8 cellular contexts compared by ENCODE assay signal in the genomic region with DNA sequence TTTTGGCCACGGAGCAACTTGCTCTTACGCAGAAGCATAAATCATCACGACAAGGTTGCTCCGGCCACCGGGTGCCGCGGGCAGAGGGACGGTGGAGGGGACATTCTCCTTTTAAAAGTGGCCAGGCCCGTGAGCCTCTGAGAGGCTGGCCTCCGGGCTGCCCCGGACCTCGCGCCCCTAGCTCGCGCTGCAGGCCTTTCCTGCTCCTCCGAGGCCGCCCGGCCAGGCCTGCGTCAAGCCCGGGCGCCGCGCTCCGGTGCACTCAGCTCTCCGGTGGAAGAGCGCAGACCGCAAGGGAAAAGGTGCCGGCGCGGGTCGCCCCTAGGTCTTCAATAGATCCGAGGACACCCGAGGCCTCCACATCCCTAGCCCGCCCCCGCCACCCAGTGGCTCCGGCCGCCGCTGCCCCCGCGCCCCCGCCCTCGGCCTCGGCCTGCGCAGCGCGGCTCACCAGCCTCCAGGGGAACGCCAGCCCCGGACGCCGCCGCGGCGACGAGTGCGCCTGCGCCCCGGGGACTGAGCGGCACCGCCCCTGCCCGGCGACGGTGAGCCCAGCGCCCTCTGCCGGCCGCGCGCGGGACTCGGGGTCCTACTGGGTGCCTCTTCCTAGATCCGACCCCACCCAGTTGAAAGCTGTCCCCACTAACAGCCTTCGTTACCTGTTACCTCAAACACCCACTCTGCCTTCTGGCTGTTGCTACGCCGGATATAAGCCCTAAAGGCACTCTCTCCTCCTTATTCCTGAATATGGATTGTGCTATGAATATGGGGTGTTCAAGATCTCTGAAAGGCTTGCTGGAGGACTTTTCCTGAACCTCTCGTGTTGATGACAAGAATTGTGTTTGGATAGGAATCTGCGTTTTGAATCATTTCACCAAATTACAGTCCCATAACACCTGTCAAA. TPM values are rescaled to one million over a fixed set of nuclear protein-coding genes. Genes with fewer than 3 reads are reported as not detected.
DNase-seq lines count a peak whose midpoint lies in the region; ATAC-seq and TF ChIP-seq lines count a peak whose summit lies in the region.

A gene (minus strand): TSS at position 500 of the 904 bp plus-strand sequence. CDS start 10,671 bp downstream, outside the sequence.

- H3K36me3 ChIP-seq in heart left ventricle (no peaks in the 10 kb centered on the region), upper lobe of left lung (no peaks in the 10 kb centered on the region)

- H3K4me1 ChIP-seq in heart left ventricle (peaks cover 0 to 27% (median 10%) of the 10 kb centered on the region in 12 donors), upper lobe of left lung (peaks cover 19 to 28% (median 22%) of the 10 kb centered on the region in 4 donors)

- DNase-seq in NCI-H1105 (lab: John Stamatoyannopoulos, UW), result peak; percentile 77
- peak; percentile 56 to 87 for DNase-seq in SW 1271 (lab: John Stamatoyannopoulos, UW)
- DNase-seq in heart left ventricle, result peak; percentile 92 to 98 (median 93)
- peak; percentile 98 for DNase-seq in posterior vena cava (ENCODE audit: low spot score)
- DNase-seq in upper lobe of left lung, result peak; percentile 95 to 100

- TF ChIP-seq CTCF in GM12872 (IDR thresholded peaks at IDR 0.05; ENCODE audit: insufficient read depth, low read depth, low read length), result peak; percentile 84
- TF ChIP-seq CTCF in heart left ventricle (IDR thresholded peaks at IDR 0.05), result peak; percentile 80 to 99 (median 96)
- TF ChIP-seq CTCF in upper lobe of left lung (IDR thresholded peaks at IDR 0.05), result peak; percentile 96 to 99 (median 97)

- H3K27ac ChIP-seq in adipose tissue (ENCODE audit: low read depth, low read length) (no peak within 1 kb of the TSS), heart left ventricle (peak within 1 kb of the TSS; percentile 14 to 93 (median 88)), upper lobe of left lung (peak within 1 kb of the TSS; percentile 85 to 90 (median 86))

- H3K9me3 ChIP-seq in heart left ventricle, result no peaks in the 10 kb centered on the region
- H3K9me3 ChIP-seq in upper lobe of left lung, result no peaks in the 10 kb centered on the region

- intact Hi-C loops in heart left ventricle (cut with DNase I) (loop anchor here in 5 of 10 donors (2.0 to 10.0 kb wide), 9 partner anchors 149 to 362 kb away; a partner anchor contains a TSS), posterior vena cava (cut with DNase I) (loop anchor here in 1 of 2 donors (10.0 kb wide), 1 partner anchor 282 kb away; no protein-coding TSS in a partner anchor)

- peak in 1 of 2 donors; percentile 50 for TF ChIP-seq POLR2A in heart left ventricle (IDR thresholded peaks at IDR 0.05)
- TF ChIP-seq POLR2A in upper lobe of left lung (IDR thresholded peaks at IDR 0.05), result peak in 2 of 4 donors; percentile 53 to 76

- ATAC-seq in HG02610 (IDR thresholded peaks at IDR 0.05; ENCODE audit: unreplicated experiment), result peak; percentile 91
- peak; percentile 92 to 100 (median 100) for ATAC-seq in heart left ventricle
- ATAC-seq in upper lobe of left lung (ENCODE audit: low FRiP score in 2 of 2), result peak; percentile 97 to 100

- H3K27me3 ChIP-seq in heart left ventricle, result no peaks in the 10 kb centered on the region
- H3K27me3 ChIP-seq in upper lobe of left lung, result no peaks in the 10 kb centered on the region

- H3K4me3 ChIP-seq in heart left ventricle (peak within 1 kb of the TSS; percentile 47 to 92 (median 76)), upper lobe of left lung (peak within 1 kb of the TSS; percentile 61 to 87 (median 79))

- TF ChIP-seq EP300 in upper lobe of left lung (IDR thresholded peaks at IDR 0.05), result no peak

- WGBS in adipose tissue, 3 donors, result 0 to 1% (median 1%) methylated on average over 61 to 75 of the region's 75 CpGs
- WGBS in heart left ventricle, 4 donors, result 1 to 4% (median 2%) methylated on average over 39 to 75 of the region's 75 CpGs
- WGBS in upper lobe of left lung, 2 donors, result 1 to 7% methylated on average over 14 to 28 of the region's 75 CpGs

RNA-seq across cellular contexts. Expression of the gene that starts here (rescaled TPM):
- polyA plus RNA-seq in adipose tissue (10 to 100 TPM in 2 of 3 donors, 1 to 10 TPM in 1; 8.4 to 15.3 (median 12.5) TPM), heart left ventricle (1 to 10 TPM; 4.3 to 9.1 TPM)
- total RNA-seq in heart left ventricle (10 to 100 TPM in 4 of 9 donors, 1 to 10 TPM in 5; 3.9 to 25.2 (median 9.7) TPM), posterior vena cava (1 to 10 TPM; 6.0 to 7.8 TPM), upper lobe of left lung (10 to 100 TPM in 5 of 6 donors, 1 to 10 TPM in 1; 9.1 to 26.8 (median 14.4) TPM)
